Comparison of ENCODE assay signal across 9 cellular contexts in the genomic region with DNA sequence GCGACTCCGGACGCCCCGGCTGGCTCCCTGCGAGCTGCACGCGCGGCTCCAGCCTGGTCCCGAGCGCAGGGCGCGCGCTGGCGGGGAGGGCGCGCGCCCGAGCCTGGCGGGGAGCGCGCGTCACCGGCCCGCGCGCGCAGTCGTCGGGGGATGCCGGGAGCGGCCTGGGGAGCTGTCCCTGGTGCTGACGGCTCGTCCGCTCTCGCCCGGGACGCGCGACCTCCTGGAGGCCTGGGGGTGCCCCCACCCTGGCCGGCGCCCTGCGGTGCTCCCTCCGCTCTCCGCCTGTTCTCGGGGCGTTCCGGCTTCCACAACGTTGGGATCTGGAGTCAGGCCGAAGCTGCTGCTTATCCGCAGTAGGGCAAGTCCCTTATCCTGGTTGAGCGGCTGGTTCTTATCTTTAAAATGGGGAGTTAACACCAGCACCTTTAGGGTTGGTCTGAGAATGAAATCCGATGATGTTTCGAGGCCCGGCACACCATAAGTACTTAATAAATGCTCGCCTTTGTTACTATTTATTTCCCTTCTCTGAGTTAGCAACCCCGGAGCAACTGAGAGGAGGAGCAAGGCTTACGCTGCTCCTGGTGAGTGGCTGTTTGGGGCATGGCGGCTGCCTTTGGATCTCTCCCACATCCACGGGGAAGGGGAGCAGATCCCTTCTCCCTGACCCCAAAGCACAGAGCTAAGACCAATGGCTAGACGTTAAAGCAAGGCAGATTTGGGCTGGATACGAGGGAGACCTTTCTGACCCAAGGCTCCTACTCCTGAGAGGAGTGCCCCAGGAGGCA. TPM values are rescaled to one million over a fixed set of nuclear protein-coding genes. Genes with fewer than 3 reads are reported as not detected.
A peak's percentile ranks its signal among the peaks of the same experiment; 100 is the strongest.
DNase-seq lines count a peak whose midpoint lies in the region; ATAC-seq and TF ChIP-seq lines count a peak whose summit lies in the region.
"Had no signal": no experiment of that assay in that cellular context is flagged by ENCODE, and none has a peak within 500 bp of the region (broad histone marks: within the 10 kb centered on the region; RNA-seq: fewer than 3 reads in every experiment).

FAM163B (minus strand) TSS at position 79 of the 788 bp plus-strand sequence. CDS start 29,166 bp downstream, outside the sequence.

- TF ChIP-seq CTCF in right atrium auricular region (IDR thresholded peaks at IDR 0.05): no peak
- TF ChIP-seq CTCF in esophagus squamous epithelium (IDR thresholded peaks at IDR 0.05): no peak

- no peak within 1 kb of the TSS for H3K4me3 Mint-ChIP-seq in activated naive CD8-positive, alpha-beta T cell treated with anti-CD3 and anti-CD28 coated beads, Interleukin-2, amount 10 ng/mL, durations not matched to agents 7 days and 5 days

- intact Hi-C loops in Right ventricle myocardium superior (cut with DNase I): no loop called here
- intact Hi-C loops in esophagus squamous epithelium (cut with DNase I): no loop called here

- H3K4me1 ChIP-seq in right atrium auricular region: no peaks in the 10 kb centered on the region
- peaks cover 0 to 4% (median 4%) of the 10 kb centered on the region in 3 donors for H3K4me1 ChIP-seq in esophagus squamous epithelium

- no peak within 1 kb of the TSS for H3K27ac Mint-ChIP-seq in activated naive CD8-positive, alpha-beta T cell treated with anti-CD3 and anti-CD28 coated beads, Interleukin-2, amount 10 ng/mL, durations not matched to agents 7 days and 5 days

- H3K4me1 Mint-ChIP-seq in activated naive CD8-positive, alpha-beta T cell treated with anti-CD3 and anti-CD28 coated beads, Interleukin-2, amount 10 ng/mL, durations not matched to agents 7 days and 5 days: peaks cover 4% of the 10 kb centered on the region

- no peaks in the 10 kb centered on the region for H3K9me3 Mint-ChIP-seq in activated naive CD8-positive, alpha-beta T cell treated with anti-CD3 and anti-CD28 coated beads, Interleukin-2, amount 10 ng/mL, durations not matched to agents 7 days and 5 days

- POLR2A ChIA-PET in activated naive CD8-positive, alpha-beta T cell treated with anti-CD3 and anti-CD28 coated beads, Interleukin-2, amount 10 ng/mL, durations not matched to agents 7 days and 5 days (lab: Charles Lee): no interaction called here

- H3K27me3 Mint-ChIP-seq in activated naive CD8-positive, alpha-beta T cell treated with anti-CD3 and anti-CD28 coated beads, Interleukin-2, amount 10 ng/mL, durations not matched to agents 7 days and 5 days: peaks cover 48% of the 10 kb centered on the region

- H3K27me3 ChIP-seq in right atrium auricular region (peaks cover 5 to 7% of the 10 kb centered on the region in 2 donors), esophagus squamous epithelium (peaks cover 0 to 100% (median 3%) of the 10 kb centered on the region in 4 donors)

- H3K4me3 ChIP-seq in right atrium auricular region (peak within 1 kb of the TSS in 1 of 2 donors; percentile 15), iPS-18c (ENCODE audit: insufficient read depth, low read depth, low read length) (peak within 1 kb of the TSS; percentile 53), esophagus squamous epithelium (peak within 1 kb of the TSS in 1 of 4 donors; percentile 9)

- DNase-seq in Right ventricle myocardium superior (no peak), right atrium auricular region (ENCODE audit: low spot score) (no peak), esophagus squamous epithelium (lab: John Stamatoyannopoulos, UW) (no peak), NCI-H345 treated with DMSO at 0.1 percent for 48 hours (lab: John Stamatoyannopoulos, UW; ENCODE audit: unreplicated experiment) (no peak), NCI-H187 treated with DMSO at 0.1 percent for 48 hours (lab: John Stamatoyannopoulos, UW) (no peak)
- peak; percentile 80 for DNase-seq in activated naive CD8-positive, alpha-beta T cell treated with anti-CD3 and anti-CD28 coated beads, Interleukin-2, amount 10 ng/mL, durations not matched to agents 7 days and 5 days
- DNase-seq in stimulated activated CD4-positive, alpha-beta T cell treated with anti-CD3 and anti-CD28 coated beads, Interleukin-4, amount 100 ng/mL, for 1 hour: peak; percentile 53

- H3K9me3 ChIP-seq in right atrium auricular region (no peaks in the 10 kb centered on the region), iPS-18c (ENCODE audit: control insufficient read depth, insufficient read depth, low read length) (no peaks in the 10 kb centered on the region), esophagus squamous epithelium (no peaks in the 10 kb centered on the region)

- H3K36me3 ChIP-seq in right atrium auricular region (no peaks in the 10 kb centered on the region), esophagus squamous epithelium (no peaks in the 10 kb centered on the region)

- peak; percentile 77 for ATAC-seq in Right ventricle myocardium superior (ENCODE audit: poor library complexity)
- ATAC-seq in activated naive CD8-positive, alpha-beta T cell treated with anti-CD3 and anti-CD28 coated beads, Interleukin-2, amount 10 ng/mL, durations not matched to agents 7 days and 5 days (ENCODE audit: low read depth): peak; percentile 57

- no peaks in the 10 kb centered on the region for H3K36me3 Mint-ChIP-seq in activated naive CD8-positive, alpha-beta T cell treated with anti-CD3 and anti-CD28 coated beads, Interleukin-2, amount 10 ng/mL, durations not matched to agents 7 days and 5 days

- WGBS in esophagus squamous epithelium, 2 donors: 33 to 60% methylated on average over 4 to 6 of the region's 61 CpGs

- H3K27ac ChIP-seq in right atrium auricular region (no peak within 1 kb of the TSS), esophagus squamous epithelium (no peak within 1 kb of the TSS)

- TF ChIP-seq POLR2A in esophagus squamous epithelium (IDR thresholded peaks at IDR 0.05): no peak

RNA-seq across cellular contexts. Expression of gene FAM163B, which starts in this region (rescaled TPM):
- total RNA-seq in Right ventricle myocardium superior (not detected), right atrium auricular region (1 to 10 TPM in 1 of 2 donors, not detected in 1; 1.7 TPM), esophagus squamous epithelium (not detected)
- total RNA-seq in activated naive CD8-positive, alpha-beta T cell treated with anti-CD3 and anti-CD28 coated beads, Interleukin-2, amount 10 ng/mL, durations not matched to agents 7 days and 5 days: not detected
- total RNA-seq: T-helper 2 cell treated with Interferon-gamma antibody and Interleukin-4, amounts not matched to agents 100 ng/mL and 5 ng/mL, for 36 hours had no signal

Comparison
In these comparisons a context has a peak if more than half of its experiments do, and no peak if none do; other contexts are left out.
1. Peak in ATAC-seq in Right ventricle myocardium superior; RNA of the gene not detected or under 1 TPM.
2. Peak in DNase-seq and ATAC-seq in activated naive CD8-positive, alpha-beta T cell treated with anti-CD3 and anti-CD28 coated beads, Interleukin-2, amount 10 ng/mL, durations not matched to agents 7 days and 5 days; RNA of the gene not detected or under 1 TPM.